Comparison of ENCODE assay signal across 1 cellular context in the genomic region with DNA sequence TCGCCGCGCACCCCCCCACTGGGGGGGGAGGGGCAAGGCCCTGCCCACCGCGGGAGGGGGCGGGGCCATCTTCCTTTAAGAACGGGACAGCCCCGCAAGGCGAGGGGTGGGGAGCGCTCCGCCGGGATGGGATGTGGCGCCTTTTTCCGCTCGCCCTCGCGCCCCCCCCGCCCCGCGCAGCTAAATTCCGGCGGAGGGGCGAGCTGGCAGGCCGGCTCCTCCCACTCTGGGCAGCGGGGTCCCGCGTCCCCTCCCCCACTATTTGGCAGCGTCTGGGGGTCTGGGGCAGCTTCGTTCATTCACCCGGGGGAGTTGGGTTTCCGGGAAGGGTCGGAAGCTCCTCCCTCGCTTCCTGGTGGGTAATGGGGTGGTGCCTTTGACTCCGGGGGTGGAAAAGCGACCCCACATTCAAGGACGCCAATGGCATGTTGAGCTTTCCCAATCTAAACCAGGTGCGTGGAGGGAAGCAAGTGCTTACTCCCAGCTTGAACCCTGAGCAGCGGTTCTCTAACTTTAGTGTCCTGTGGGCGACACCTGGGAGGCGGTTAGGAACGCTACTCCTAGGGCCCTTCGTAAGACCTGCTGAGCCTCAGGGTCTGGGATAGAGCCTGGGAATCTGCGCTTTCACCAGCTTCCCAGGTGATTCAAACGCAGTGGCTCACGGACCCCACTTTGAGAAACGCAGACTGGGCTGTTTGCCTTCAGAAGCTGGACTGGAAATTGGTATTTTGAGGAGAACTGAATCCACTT.
TF ChIP-seq lines count a peak whose summit lies in the region.

No MANE protein-coding gene starts in this region.

TF ChIP-seq in HepG2, 621 proteins besides CTCF, POLR2A, EP300 and RAD21 (continued from another document and continues in another):
- TF ChIP-seq, protein P1, sequence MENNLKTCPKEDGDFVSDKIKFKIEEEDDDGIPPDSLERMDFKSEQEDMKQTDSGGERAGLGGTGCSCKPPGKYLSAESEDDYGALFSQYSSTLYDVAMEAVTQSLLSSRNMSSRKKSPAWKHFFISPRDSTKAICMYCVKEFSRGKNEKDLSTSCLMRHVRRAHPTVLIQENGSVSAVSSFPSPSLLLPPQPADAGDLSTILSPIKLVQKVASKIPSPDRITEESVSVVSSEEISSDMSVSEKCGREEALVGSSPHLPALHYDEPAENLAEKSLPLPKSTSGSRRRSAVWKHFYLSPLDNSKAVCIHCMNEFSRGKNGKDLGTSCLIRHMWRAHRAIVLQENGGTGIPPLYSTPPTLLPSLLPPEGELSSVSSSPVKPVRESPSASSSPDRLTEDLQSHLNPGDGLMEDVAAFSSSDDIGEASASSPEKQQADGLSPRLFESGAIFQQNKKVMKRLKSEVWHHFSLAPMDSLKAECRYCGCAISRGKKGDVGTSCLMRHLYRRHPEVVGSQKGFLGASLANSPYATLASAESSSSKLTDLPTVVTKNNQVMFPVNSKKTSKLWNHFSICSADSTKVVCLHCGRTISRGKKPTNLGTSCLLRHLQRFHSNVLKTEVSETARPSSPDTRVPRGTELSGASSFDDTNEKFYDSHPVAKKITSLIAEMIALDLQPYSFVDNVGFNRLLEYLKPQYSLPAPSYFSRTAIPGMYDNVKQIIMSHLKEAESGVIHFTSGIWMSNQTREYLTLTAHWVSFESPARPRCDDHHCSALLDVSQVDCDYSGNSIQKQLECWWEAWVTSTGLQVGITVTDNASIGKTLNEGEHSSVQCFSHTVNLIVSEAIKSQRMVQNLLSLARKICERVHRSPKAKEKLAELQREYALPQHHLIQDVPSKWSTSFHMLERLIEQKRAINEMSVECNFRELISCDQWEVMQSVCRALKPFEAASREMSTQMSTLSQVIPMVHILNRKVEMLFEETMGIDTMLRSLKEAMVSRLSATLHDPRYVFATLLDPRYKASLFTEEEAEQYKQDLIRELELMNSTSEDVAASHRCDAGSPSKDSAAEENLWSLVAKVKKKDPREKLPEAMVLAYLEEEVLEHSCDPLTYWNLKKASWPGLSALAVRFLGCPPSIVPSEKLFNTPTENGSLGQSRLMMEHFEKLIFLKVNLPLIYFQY (CRISPR knock-in tag; IDR thresholded peaks at IDR 0.05; ENCODE audit: borderline replicate concordance) = 0 out of 2 replicates have a peak, but pooled peaks have one; percentile 16
- TF ChIP-seq ZNF713 (CRISPR knock-in tag; IDR thresholded peaks at IDR 0.05) (no peak), ISX (CRISPR knock-in tag; conservative IDR thresholded peaks at IDR 0.05) (peak; percentile 67; the same call in 1 of the 2 replicates), ZNF724P (CRISPR knock-in tag; IDR thresholded peaks at IDR 0.05; ENCODE audit: borderline replicate concordance) (no peak), FOXP1 (IDR thresholded peaks at IDR 0.05) (no peak), FOXP1 (CRISPR knock-in tag; IDR thresholded peaks at IDR 0.05) (no peak), BORCS8-MEF2B (CRISPR knock-in tag; IDR thresholded peaks at IDR 0.05) (no peak; the same call in 1 of the 2 replicates), REL (CRISPR knock-in tag; conservative IDR thresholded peaks at IDR 0.05) (0 out of 2 replicates have a peak, but pooled peaks have one; percentile 51), ZMYM2 (CRISPR knock-in tag; IDR thresholded peaks at IDR 0.05) (no peak; the same call in 1 of the 2 replicates), MIXL1 (CRISPR knock-in tag; IDR thresholded peaks at IDR 0.05) (no peak), ZNF484 (CRISPR knock-in tag; IDR thresholded peaks at IDR 0.05; ENCODE audit: borderline replicate concordance, low read depth) (peak; percentile 67; the same call in 1 of the 2 replicates), KDM6A (CRISPR knock-in tag; IDR thresholded peaks at IDR 0.05; ENCODE audit: low read depth) (no peak), ZNF264 (CRISPR knock-in tag; IDR thresholded peaks at IDR 0.05) (0 out of 2 replicates have a peak, but pooled peaks have one; percentile 15), POLR2G (IDR thresholded peaks at IDR 0.05; ENCODE audit: low read depth, low read length) (peak; percentile 66), NFE2L1 (CRISPR knock-in tag; IDR thresholded peaks at IDR 0.05; ENCODE audit: borderline replicate concordance) (no peak), GATAD1 (CRISPR knock-in tag; IDR thresholded peaks at IDR 0.05) (peak; percentile 55; the same call in 1 of the 2 replicates), ZSCAN12 (CRISPR knock-in tag; IDR thresholded peaks at IDR 0.05) (no peak), YEATS4 (CRISPR knock-in tag; IDR thresholded peaks at IDR 0.05; ENCODE audit: borderline replicate concordance) (peak; percentile 68; the same call in 1 of the 2 replicates), SNAPC2 (CRISPR knock-in tag; IDR thresholded peaks at IDR 0.05) (no peak), NAIF1 (CRISPR knock-in tag; IDR thresholded peaks at IDR 0.05; ENCODE audit: borderline replicate concordance) (no peak), ZNF263 (CRISPR knock-in tag; IDR thresholded peaks at IDR 0.05) (no peak; the same call in 1 of the 2 replicates)
- TF ChIP-seq, protein P2, sequence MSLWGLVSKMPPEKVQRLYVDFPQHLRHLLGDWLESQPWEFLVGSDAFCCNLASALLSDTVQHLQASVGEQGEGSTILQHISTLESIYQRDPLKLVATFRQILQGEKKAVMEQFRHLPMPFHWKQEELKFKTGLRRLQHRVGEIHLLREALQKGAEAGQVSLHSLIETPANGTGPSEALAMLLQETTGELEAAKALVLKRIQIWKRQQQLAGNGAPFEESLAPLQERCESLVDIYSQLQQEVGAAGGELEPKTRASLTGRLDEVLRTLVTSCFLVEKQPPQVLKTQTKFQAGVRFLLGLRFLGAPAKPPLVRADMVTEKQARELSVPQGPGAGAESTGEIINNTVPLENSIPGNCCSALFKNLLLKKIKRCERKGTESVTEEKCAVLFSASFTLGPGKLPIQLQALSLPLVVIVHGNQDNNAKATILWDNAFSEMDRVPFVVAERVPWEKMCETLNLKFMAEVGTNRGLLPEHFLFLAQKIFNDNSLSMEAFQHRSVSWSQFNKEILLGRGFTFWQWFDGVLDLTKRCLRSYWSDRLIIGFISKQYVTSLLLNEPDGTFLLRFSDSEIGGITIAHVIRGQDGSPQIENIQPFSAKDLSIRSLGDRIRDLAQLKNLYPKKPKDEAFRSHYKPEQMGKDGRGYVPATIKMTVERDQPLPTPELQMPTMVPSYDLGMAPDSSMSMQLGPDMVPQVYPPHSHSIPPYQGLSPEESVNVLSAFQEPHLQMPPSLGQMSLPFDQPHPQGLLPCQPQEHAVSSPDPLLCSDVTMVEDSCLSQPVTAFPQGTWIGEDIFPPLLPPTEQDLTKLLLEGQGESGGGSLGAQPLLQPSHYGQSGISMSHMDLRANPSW (CRISPR knock-in tag; IDR thresholded peaks at IDR 0.05; ENCODE audit: borderline replicate concordance) = no peak
- TF ChIP-seq, protein P3, sequence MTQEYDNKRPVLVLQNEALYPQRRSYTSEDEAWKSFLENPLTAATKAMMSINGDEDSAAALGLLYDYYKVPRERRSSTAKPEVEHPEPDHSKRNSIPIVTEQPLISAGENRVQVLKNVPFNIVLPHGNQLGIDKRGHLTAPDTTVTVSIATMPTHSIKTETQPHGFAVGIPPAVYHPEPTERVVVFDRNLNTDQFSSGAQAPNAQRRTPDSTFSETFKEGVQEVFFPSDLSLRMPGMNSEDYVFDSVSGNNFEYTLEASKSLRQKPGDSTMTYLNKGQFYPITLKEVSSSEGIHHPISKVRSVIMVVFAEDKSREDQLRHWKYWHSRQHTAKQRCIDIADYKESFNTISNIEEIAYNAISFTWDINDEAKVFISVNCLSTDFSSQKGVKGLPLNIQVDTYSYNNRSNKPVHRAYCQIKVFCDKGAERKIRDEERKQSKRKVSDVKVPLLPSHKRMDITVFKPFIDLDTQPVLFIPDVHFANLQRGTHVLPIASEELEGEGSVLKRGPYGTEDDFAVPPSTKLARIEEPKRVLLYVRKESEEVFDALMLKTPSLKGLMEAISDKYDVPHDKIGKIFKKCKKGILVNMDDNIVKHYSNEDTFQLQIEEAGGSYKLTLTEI (CRISPR knock-in tag; conservative IDR thresholded peaks at IDR 0.05) = no peak
- TF ChIP-seq, protein P4, sequence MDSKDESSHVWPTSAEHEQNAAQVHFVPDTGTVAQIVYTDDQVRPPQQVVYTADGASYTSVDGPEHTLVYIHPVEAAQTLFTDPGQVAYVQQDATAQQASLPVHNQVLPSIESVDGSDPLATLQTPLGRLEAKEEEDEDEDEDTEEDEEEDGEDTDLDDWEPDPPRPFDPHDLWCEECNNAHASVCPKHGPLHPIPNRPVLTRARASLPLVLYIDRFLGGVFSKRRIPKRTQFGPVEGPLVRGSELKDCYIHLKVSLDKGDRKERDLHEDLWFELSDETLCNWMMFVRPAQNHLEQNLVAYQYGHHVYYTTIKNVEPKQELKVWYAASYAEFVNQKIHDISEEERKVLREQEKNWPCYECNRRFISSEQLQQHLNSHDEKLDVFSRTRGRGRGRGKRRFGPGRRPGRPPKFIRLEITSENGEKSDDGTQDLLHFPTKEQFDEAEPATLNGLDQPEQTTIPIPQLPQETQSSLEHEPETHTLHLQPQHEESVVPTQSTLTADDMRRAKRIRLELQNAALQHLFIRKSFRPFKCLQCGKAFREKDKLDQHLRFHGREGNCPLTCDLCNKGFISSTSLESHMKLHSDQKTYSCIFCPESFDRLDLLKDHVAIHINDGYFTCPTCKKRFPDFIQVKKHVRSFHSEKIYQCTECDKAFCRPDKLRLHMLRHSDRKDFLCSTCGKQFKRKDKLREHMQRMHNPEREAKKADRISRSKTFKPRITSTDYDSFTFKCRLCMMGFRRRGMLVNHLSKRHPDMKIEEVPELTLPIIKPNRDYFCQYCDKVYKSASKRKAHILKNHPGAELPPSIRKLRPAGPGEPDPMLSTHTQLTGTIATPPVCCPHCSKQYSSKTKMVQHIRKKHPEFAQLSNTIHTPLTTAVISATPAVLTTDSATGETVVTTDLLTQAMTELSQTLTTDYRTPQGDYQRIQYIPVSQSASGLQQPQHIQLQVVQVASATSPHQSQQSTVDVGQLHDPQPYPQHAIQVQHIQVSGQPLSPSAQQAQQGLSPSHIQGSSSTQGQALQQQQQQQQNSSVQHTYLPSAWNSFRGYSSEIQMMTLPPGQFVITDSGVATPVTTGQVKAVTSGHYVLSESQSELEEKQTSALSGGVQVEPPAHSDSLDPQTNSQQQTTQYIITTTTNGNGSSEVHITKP (CRISPR knock-in tag; IDR thresholded peaks at IDR 0.05; ENCODE audit: low read depth) = no peak; the same call in 1 of the 2 replicates
- TF ChIP-seq, protein P5, sequence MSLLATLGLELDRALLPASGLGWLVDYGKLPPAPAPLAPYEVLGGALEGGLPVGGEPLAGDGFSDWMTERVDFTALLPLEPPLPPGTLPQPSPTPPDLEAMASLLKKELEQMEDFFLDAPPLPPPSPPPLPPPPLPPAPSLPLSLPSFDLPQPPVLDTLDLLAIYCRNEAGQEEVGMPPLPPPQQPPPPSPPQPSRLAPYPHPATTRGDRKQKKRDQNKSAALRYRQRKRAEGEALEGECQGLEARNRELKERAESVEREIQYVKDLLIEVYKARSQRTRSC (CRISPR knock-in tag; IDR thresholded peaks at IDR 0.05; ENCODE audit: low read depth) = 0 out of 2 replicates have a peak, but pooled peaks have one; percentile 61
- TF ChIP-seq, protein P6, sequence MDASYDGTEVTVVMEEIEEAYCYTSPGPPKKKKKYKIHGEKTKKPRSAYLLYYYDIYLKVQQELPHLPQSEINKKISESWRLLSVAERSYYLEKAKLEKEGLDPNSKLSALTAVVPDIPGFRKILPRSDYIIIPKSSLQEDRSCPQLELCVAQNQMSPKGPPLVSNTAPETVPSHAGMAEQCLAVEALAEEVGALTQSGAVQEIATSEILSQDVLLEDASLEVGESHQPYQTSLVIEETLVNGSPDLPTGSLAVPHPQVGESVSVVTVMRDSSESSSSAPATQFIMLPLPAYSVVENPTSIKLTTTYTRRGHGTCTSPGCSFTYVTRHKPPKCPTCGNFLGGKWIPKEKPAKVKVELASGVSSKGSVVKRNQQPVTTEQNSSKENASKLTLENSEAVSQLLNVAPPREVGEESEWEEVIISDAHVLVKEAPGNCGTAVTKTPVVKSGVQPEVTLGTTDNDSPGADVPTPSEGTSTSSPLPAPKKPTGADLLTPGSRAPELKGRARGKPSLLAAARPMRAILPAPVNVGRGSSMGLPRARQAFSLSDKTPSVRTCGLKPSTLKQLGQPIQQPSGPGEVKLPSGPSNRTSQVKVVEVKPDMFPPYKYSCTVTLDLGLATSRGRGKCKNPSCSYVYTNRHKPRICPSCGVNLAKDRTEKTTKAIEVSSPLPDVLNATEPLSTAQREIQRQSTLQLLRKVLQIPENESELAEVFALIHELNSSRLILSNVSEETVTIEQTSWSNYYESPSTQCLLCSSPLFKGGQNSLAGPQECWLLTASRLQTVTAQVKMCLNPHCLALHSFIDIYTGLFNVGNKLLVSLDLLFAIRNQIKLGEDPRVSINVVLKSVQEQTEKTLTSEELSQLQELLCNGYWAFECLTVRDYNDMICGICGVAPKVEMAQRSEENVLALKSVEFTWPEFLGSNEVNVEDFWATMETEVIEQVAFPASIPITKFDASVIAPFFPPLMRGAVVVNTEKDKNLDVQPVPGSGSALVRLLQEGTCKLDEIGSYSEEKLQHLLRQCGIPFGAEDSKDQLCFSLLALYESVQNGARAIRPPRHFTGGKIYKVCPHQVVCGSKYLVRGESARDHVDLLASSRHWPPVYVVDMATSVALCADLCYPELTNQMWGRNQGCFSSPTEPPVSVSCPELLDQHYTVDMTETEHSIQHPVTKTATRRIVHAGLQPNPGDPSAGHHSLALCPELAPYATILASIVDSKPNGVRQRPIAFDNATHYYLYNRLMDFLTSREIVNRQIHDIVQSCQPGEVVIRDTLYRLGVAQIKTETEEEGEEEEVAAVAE (CRISPR knock-in tag; IDR thresholded peaks at IDR 0.05; ENCODE audit: borderline replicate concordance) = peak; percentile 17; the same call in 1 of the 2 replicates
- TF ChIP-seq, protein P7, sequence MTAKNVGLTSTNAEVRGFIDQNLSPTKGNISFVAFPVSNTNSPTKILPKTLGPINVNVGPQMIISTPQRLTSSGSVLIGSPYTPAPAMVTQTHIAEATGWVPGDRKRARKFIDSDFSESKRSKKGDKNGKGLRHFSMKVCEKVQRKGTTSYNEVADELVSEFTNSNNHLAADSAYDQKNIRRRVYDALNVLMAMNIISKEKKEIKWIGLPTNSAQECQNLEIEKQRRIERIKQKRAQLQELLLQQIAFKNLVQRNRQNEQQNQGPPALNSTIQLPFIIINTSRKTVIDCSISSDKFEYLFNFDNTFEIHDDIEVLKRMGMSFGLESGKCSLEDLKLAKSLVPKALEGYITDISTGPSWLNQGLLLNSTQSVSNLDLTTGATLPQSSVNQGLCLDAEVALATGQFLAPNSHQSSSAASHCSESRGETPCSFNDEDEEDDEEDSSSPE (CRISPR knock-in tag; IDR thresholded peaks at IDR 0.05) = peak; percentile 38; the same call in 1 of the 2 replicates
- TF ChIP-seq, protein P8, sequence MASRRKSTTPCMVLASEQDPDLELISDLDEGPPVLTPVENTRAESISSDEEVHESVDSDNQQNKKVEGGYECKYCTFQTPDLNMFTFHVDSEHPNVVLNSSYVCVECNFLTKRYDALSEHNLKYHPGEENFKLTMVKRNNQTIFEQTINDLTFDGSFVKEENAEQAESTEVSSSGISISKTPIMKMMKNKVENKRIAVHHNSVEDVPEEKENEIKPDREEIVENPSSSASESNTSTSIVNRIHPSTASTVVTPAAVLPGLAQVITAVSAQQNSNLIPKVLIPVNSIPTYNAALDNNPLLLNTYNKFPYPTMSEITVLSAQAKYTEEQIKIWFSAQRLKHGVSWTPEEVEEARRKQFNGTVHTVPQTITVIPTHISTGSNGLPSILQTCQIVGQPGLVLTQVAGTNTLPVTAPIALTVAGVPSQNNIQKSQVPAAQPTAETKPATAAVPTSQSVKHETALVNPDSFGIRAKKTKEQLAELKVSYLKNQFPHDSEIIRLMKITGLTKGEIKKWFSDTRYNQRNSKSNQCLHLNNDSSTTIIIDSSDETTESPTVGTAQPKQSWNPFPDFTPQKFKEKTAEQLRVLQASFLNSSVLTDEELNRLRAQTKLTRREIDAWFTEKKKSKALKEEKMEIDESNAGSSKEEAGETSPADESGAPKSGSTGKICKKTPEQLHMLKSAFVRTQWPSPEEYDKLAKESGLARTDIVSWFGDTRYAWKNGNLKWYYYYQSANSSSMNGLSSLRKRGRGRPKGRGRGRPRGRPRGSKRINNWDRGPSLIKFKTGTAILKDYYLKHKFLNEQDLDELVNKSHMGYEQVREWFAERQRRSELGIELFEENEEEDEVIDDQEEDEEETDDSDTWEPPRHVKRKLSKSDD (CRISPR knock-in tag; IDR thresholded peaks at IDR 0.05; ENCODE audit: low read depth) = peak; percentile 21; the same call in 1 of the 2 replicates
